In the genomic region with DNA sequence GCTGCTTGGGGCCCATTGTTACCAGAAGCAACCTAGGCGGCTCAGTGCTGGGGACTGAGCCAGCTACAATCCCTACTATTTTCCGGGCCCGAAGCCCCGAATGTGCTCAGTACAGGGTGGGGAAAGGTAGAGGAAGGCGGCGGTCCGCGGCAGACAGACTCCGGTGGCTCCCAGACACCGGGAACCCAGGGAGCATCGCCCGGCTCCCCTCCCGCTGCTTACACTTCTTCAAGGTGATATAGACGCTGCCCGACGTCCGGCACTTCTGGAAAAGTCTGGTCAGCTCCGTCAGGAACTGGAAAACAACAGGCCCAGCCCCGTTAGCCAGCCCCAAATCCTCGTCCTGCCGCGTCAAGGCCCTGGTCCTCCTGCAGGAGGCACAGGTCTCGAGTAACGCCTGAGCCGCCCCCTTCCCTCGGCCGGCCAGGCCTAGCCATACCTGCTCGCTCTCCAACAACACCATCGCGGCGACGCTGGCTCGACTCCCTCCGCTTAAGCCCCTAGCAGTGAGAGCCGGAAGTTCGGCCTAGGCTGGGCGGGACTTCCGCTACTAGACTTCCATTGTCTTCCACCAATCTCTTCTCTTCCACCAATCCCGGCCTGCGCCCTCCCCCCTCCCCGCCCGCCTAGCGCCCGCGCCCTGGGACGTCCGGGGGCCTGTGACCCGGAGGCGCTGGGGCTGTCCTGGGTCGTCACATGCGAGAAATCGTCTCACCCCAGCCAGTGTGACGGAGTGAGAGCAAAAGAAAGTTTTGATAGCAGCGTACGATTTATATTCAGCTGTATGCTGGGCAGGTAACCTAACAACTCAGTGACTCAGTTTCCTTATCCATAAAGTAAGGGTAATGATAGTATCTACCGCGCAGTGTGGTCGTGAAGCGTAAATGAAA, we compare ENCODE assay signal across 8 cellular contexts. TPM values are rescaled to one million over a fixed set of nuclear protein-coding genes. Genes with fewer than 3 reads are reported as not detected.
A peak's percentile ranks its signal among the peaks of the same experiment; 100 is the strongest.
DNase-seq lines count a peak whose midpoint lies in the region; ATAC-seq, FAIRE-seq and TF ChIP-seq lines count a peak whose summit lies in the region.

A gene with protein sequence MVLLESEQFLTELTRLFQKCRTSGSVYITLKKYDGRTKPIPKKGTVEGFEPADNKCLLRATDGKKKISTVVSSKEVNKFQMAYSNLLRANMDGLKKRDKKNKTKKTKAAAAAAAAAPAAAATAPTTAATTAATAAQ (minus strand): TSS at position 528 of the 890 bp plus-strand sequence. CDS start 65 bp downstream, at position 463.

- H3K4me2 ChIP-seq in HepG2 (ENCODE audit: low read depth, low read length) = peak within 1 kb of the TSS; percentile 86

- intact Hi-C loops in HepG2 (cut with micrococcal nuclease; ENCODE audit: unreplicated experiment) = loop anchor here (5.0 kb wide), 1 partner anchor 37 kb away; no protein-coding TSS in a partner anchor

- POLR2A ChIA-PET in HepG2 (lab: Yijun Ruan, JAX) = interaction anchor here (0.6 to 4.6 kb wide), 13 partner anchors 8 to 105 kb away, joined by 3 to 60 read pairs (median 8); a partner anchor contains a TSS

- peaks cover 7% of the 10 kb centered on the region for H4K20me1 ChIP-seq in HepG2 (ENCODE audit: insufficient read depth, low read length)

- H3K36me3 ChIP-seq in CD4-positive, CD25-positive, alpha-beta regulatory T cell (ENCODE audit: control insufficient read depth, insufficient read depth, low read length) = peaks cover 32% of the 10 kb centered on the region
- H3K36me3 ChIP-seq in HepG2 (replicated peaks in 1 of 2; ENCODE audit: control insufficient read depth in 1 of 2, insufficient read depth in 2 of 2, low read length in 2 of 2) = peaks cover 5 to 25% of the 10 kb centered on the region in 2 experiments

- FAIRE-seq in HepG2 (lab: Jason Lieb, UNC) = no peak

- H3K4me3 ChIP-seq in CD4-positive, CD25-positive, alpha-beta regulatory T cell (ENCODE audit: low read depth, low read length) = peak within 1 kb of the TSS; percentile 100
- peak within 1 kb of the TSS; percentile 72 to 96 (median 76) for H3K4me3 ChIP-seq in HepG2 (replicated peaks in 1 of 3; ENCODE audit: insufficient read depth in 1 of 3, low read depth in 2 of 3, low read length in 3 of 3)

- peak within 1 kb of the TSS; percentile 97 for H3K9ac ChIP-seq in HepG2 (ENCODE audit: insufficient read depth, low read depth, low read length)

- DNase-seq in CD4-positive, CD25-positive, alpha-beta regulatory T cell = peak; percentile 90 to 96 (median 91)
- peak; percentile 98 for DNase-seq in NCI-H82 (lab: John Stamatoyannopoulos, UW)
- peak; percentile 96 to 97 for DNase-seq in activated CD4-positive, alpha-beta T cell treated with anti-CD3 and anti-CD28 coated beads, Interleukin-2, amount 50 U/mL, for 48 hours
- DNase-seq in dermis microvascular lymphatic vessel endothelial cell (ENCODE audit: low read depth in 2 of 2) = peak; percentile 91 to 97
- DNase-seq in HepG2 (ENCODE audit: low spot score) = peak; percentile 91
- DNase-seq in stimulated activated CD4-positive, alpha-beta T cell treated with anti-CD3 and anti-CD28 coated beads, Interleukin-2, amount 100 ng/mL, for 48 hours = peak; percentile 85 to 90

- TF ChIP-seq POLR2A in HepG2 (IDR thresholded peaks at IDR 0.05; ENCODE audit: insufficient read depth in 1 of 2, low read depth in 2 of 2, low read length in 2 of 2) = peak; percentile 91 to 95

- H3K9me3 Mint-ChIP-seq in CD4-positive, CD25-positive, alpha-beta regulatory T cell = no peaks in the 10 kb centered on the region

- CTCF ChIA-PET in HepG2 (lab: Yijun Ruan, JAX; ENCODE audit: low intra/inter-chr PET ratio, low total read pairs) = interaction anchor here (1.1 kb wide), 1 partner anchor 236 kb away, joined by 3 read pairs; no protein-coding TSS in a partner anchor

- no peaks in the 10 kb centered on the region for H3K27me3 ChIP-seq in CD4-positive, CD25-positive, alpha-beta regulatory T cell (ENCODE audit: control insufficient read depth, insufficient read depth, low read length)
- H3K27me3 ChIP-seq in HepG2 (ENCODE audit: control insufficient read depth in 1 of 2, insufficient read depth in 2 of 2, low read length in 2 of 2) = no peaks in the 10 kb centered on the region; a peak in 2 of 5 replicates

- in situ Hi-C loops in HepG2 (cut with HindIII; ENCODE audit: extremely low pct_ligation_motif_present, low pct_unique_long_range_greater_than_20kb) = no loop called here

- peak within 1 kb of the TSS; percentile 100 for H3K4me3 Mint-ChIP-seq in CD4-positive, CD25-positive, alpha-beta regulatory T cell

- peak; percentile 95 for ATAC-seq in CD4-positive, CD25-positive, alpha-beta regulatory T cell (ENCODE audit: low read depth in 2 of 2)
- ATAC-seq in GM19452 (IDR thresholded peaks at IDR 0.05; ENCODE audit: unreplicated experiment) (peak; percentile 91), HG03575 (IDR thresholded peaks at IDR 0.05; ENCODE audit: extremely low read depth, insufficient number of reproducible peaks, low FRiP score, unreplicated experiment) (peak; percentile 71), HepG2 (peak; percentile 93)

- H3K27me3 Mint-ChIP-seq in CD4-positive, CD25-positive, alpha-beta regulatory T cell = no peaks in the 10 kb centered on the region

- peak within 1 kb of the TSS; percentile 42 for H2AFZ ChIP-seq in HepG2 (ENCODE audit: low read length)

- peaks cover 30% of the 10 kb centered on the region for H3K4me1 ChIP-seq in CD4-positive, CD25-positive, alpha-beta regulatory T cell (ENCODE audit: control insufficient read depth, insufficient read depth, low read length, poor library complexity, severe bottlenecking)
- H3K4me1 ChIP-seq in HepG2 (ENCODE audit: insufficient read depth, low read length) = peaks cover 34% of the 10 kb centered on the region

- TF ChIP-seq EP300 in HepG2 (IDR thresholded peaks at IDR 0.05; ENCODE audit: low read depth in 2 of 2, low read length in 2 of 2) = 0 out of 4 replicates have a peak, but pooled peaks of 1 of the 2 experiments have one; percentile 17
- no peak for TF ChIP-seq EP300 in HepG2 (CRISPR knock-in tag; IDR thresholded peaks at IDR 0.05; ENCODE audit: borderline replicate concordance)

- TF ChIP-seq CTCF in HepG2 (CRISPR knock-in tag; IDR thresholded peaks at IDR 0.05) = peak; percentile 15

- H3K27ac Mint-ChIP-seq in CD4-positive, CD25-positive, alpha-beta regulatory T cell = peak within 1 kb of the TSS; percentile 99 to 100 (median 99)

- no TSS peak for BruUV-seq in HepG2 (replicated peaks; lab: Mats Ljungman, UMichigan)

- peaks cover 34 to 60% (median 39%) of the 10 kb centered on the region in 4 donors for H3K4me1 Mint-ChIP-seq in CD4-positive, CD25-positive, alpha-beta regulatory T cell

- under 1% methylated on average over 43 of the region's 59 CpGs for whole genome bisulfite sequencing in HepG2 (ENCODE audit: low lambda C conversion rate)

- TF ChIP-seq RAD21 in HepG2 (CRISPR knock-in tag; IDR thresholded peaks at IDR 0.05) = no peak

- H3K79me2 ChIP-seq in HepG2 (ENCODE audit: insufficient read depth, low read length) = peaks cover 21% of the 10 kb centered on the region

- H3K36me3 Mint-ChIP-seq in CD4-positive, CD25-positive, alpha-beta regulatory T cell = peaks cover 22% of the 10 kb centered on the region

- H3K27ac ChIP-seq in CD4-positive, CD25-positive, alpha-beta regulatory T cell (ENCODE audit: insufficient read depth, low read length, poor library complexity, severe bottlenecking) = peak within 1 kb of the TSS; percentile 89
- H3K27ac ChIP-seq in HepG2 (ENCODE audit: extremely low read length, insufficient read depth, low read length) = peak within 1 kb of the TSS; percentile 86

- H3K9me3 ChIP-seq in CD4-positive, CD25-positive, alpha-beta regulatory T cell (ENCODE audit: control insufficient read depth in 2 of 2, low read length in 2 of 2) = no peaks in the 10 kb centered on the region
- H3K9me3 ChIP-seq in HepG2 (ENCODE audit: low read length) = no peaks in the 10 kb centered on the region

TF ChIP-seq in HepG2, 621 proteins besides CTCF, POLR2A, EP300 and RAD21 (continues in another document):
- TF ChIP-seq THAP11 (CRISPR knock-in tag; IDR thresholded peaks at IDR 0.05) (peak; percentile 90), ASH2L (IDR thresholded peaks at IDR 0.05; ENCODE audit: insufficient read length, low read depth, low read length) (peak; percentile 82), ZC3H13 (CRISPR knock-in tag; IDR thresholded peaks at IDR 0.05) (peak; percentile 70; the same call in 1 of the 2 replicates)
- TF ChIP-seq, protein P1, sequence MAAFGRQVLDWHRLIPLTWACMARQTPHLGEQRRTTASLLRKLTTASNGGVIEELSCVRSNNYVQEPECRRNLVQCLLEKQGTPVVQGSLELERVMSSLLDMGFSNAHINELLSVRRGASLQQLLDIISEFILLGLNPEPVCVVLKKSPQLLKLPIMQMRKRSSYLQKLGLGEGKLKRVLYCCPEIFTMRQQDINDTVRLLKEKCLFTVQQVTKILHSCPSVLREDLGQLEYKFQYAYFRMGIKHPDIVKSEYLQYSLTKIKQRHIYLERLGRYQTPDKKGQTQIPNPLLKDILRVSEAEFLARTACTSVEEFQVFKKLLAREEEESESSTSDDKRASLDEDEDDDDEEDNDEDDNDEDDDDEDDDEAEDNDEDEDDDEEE (CRISPR knock-in tag; IDR thresholded peaks at IDR 0.05) = peak; percentile 79

RNA-seq across cellular contexts. Expression of the gene that starts here (rescaled TPM):
- total RNA-seq in CD4-positive, CD25-positive, alpha-beta regulatory T cell = 128 TPM
- polyA plus RNA-seq in CD4-positive, CD25-positive, alpha-beta regulatory T cell = 100 to 1,000 TPM; 800 to 928 (median 868) TPM
- total RNA-seq in dermis microvascular lymphatic vessel endothelial cell (130 and 163 TPM in 2 replicates), HepG2 (2016; rRNA removed; fragmentation: Illumina TruSeq; extraction: Trizol) (208 and 346 TPM in 2 replicates)
- 41.2 and 44.6 TPM in 2 replicates for total RNA-seq in HepG2 (2016; cell fraction: cytosol; rRNA removed; fragmentation: Illumina TruSeq; extraction: Trizol; ENCODE audit: low read depth)
- total RNA-seq in HepG2 (2016; cell fraction: insoluble cytoplasmic fraction; rRNA removed; fragmentation: Illumina TruSeq; extraction: Trizol) = 215 and 364 TPM in 2 replicates
- 66.6 and 67.3 TPM in 2 replicates for total RNA-seq in HepG2 (2016; cell fraction: membrane; rRNA removed; fragmentation: Illumina TruSeq; extraction: Trizol)
- 83.4 and 83.7 TPM in 2 replicates for total RNA-seq in HepG2 (2016; cell fraction: nucleus; rRNA removed; fragmentation: Illumina TruSeq; extraction: Trizol)
- polyA plus RNA-seq in HepG2 (2011; rRNA removed) = 257 and 356 TPM in 2 replicates
- polyA plus RNA-seq in HepG2 (2011; cell fraction: cytosol; rRNA removed) = 182 and 220 TPM in 2 replicates
- 51.4 and 52.1 TPM in 2 replicates for polyA plus RNA-seq in HepG2 (2011; cell fraction: nucleus; rRNA removed)
- 184 and 206 TPM in 2 replicates for polyA plus RNA-seq in HepG2 (2012)
- 72.3 and 76.1 TPM in 2 replicates for polyA plus RNA-seq in HepG2 (2016; cell fraction: cytosol; fragmentation: Illumina TruSeq; extraction: Trizol; ENCODE audit: low read depth)
- polyA plus RNA-seq in HepG2 (2016; cell fraction: insoluble cytoplasmic fraction; fragmentation: Illumina TruSeq; extraction: Trizol; ENCODE audit: low read depth) = 607 and 646 TPM in 2 replicates
- polyA plus RNA-seq in HepG2 (2016; cell fraction: membrane; fragmentation: Illumina TruSeq; extraction: Trizol; ENCODE audit: low read depth) = 102 TPM in 2 replicates
- 218 and 240 TPM in 2 replicates for polyA plus RNA-seq in HepG2 (2016; cell fraction: nucleus; fragmentation: Illumina TruSeq; extraction: Trizol; ENCODE audit: insufficient read depth, low read depth)
- 39.8 and 85.1 TPM in 2 replicates for polyA minus RNA-seq in HepG2 (2011; rRNA and poly(A)+ RNA removed; ENCODE audit: low replicate concordance)
- 43.2 and 55.2 TPM in 2 replicates for polyA minus RNA-seq in HepG2 (2011; cell fraction: cytosol; rRNA and poly(A)+ RNA removed)
- 31.1 and 41.5 TPM in 2 replicates for polyA minus RNA-seq in HepG2 (2011; cell fraction: nucleus; rRNA and poly(A)+ RNA removed)

Comparison
In these comparisons a context has a peak if more than half of its experiments do, and no peak if none do; other contexts are left out.
1. Peak in every context shown above with its lines: DNase-seq, ATAC-seq, H3K4me3 ChIP-seq and H3K27ac ChIP-seq.